ENCODE assay signal across 9 cellular contexts in the genomic region with DNA sequence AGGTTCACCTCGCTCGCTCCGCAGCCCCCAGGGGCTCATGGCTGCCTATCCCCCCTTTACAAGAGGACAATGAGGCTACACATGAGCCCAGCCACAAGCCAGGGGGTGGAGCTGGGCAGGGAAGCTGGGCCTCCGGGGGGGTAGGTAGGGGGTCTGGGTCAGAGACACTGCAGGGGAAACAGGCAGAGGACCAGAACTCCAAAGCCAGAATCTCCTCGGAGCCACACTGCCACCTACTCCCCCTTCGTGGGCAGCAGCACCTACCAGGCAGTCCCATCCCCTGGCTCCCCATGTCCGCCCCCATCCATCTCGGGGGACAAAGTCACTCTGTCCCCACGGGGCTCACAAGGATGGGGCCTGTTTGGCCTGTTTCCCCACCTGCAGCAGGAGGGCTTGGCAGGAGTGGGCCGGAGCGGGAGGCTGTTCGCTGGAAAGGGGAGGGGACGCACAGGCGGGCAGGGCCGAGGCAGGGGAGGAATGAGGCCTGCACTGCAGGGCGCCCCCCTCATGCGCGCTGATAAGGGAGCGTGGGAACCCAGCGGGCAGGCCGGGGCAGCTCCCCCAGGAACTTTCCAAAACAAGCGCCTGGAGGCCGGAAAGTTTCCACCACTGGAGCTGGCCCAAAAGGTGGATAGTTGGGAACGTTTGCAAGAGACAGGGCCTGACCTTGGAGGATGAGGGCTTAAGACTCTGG. TPM values are rescaled to one million over a fixed set of nuclear protein-coding genes. Genes with fewer than 3 reads are reported as not detected.
DNase-seq lines count a peak whose midpoint lies in the region; ATAC-seq, FAIRE-seq and TF ChIP-seq lines count a peak whose summit lies in the region.
"Had no signal": no experiment of that assay in that cellular context is flagged by ENCODE, and none has a peak within 500 bp of the region (broad histone marks: within the 10 kb centered on the region; RNA-seq: fewer than 3 reads in every experiment).

No MANE protein-coding gene starts in this region.

- H3K27me3 ChIP-seq in GM23248 (replicated peaks; ENCODE audit: insufficient read depth): no peaks in the 10 kb centered on the region
- peaks cover 0 to 23% (median 0%) of the 10 kb centered on the region in 7 donors for H3K27me3 ChIP-seq in heart right ventricle

- H3K9ac ChIP-seq in GM23248: no peak overlapping the region

- in situ Hi-C loops in GM23248 (cut with MboI): no loop called here

- no peaks in the 10 kb centered on the region for H3K4me1 ChIP-seq in GM23248 (ENCODE audit: insufficient read depth)
- H3K4me1 ChIP-seq in heart right ventricle: peaks cover 11 to 50% (median 30%) of the 10 kb centered on the region in 9 donors

- no peak for TF ChIP-seq CTCF in VCaP (conservative IDR thresholded peaks at IDR 0.05)
- TF ChIP-seq CTCF in heart right ventricle (IDR thresholded peaks at IDR 0.05): no peak

- no peak overlapping the region for H2AFZ ChIP-seq in GM23248

- H3K79me2 ChIP-seq in GM23248 (ENCODE audit: insufficient read depth): no peaks in the 10 kb centered on the region

- H3F3A ChIP-seq in GM23248 (ENCODE audit: insufficient read depth): peaks cover 23% of the 10 kb centered on the region

- H3K9me2 ChIP-seq in GM23248 (ENCODE audit: insufficient read depth): no peaks in the 10 kb centered on the region

- no peaks in the 10 kb centered on the region for H3K9me3 ChIP-seq in GM23248 (ENCODE audit: low read depth)
- H3K9me3 ChIP-seq in heart right ventricle: no peaks in the 10 kb centered on the region

- intact Hi-C loops in heart right ventricle (cut with DNase I): no loop called here
- intact Hi-C loops in sciatic nerve (cut with DNase I): no loop called here

- H3K4me3 ChIP-seq in GM23248: peak overlapping the region; percentile 61
- peak overlapping the region; percentile 52 to 81 (median 60) for H3K4me3 ChIP-seq in heart right ventricle

- H3K36me3 ChIP-seq in GM23248 (ENCODE audit: low read depth) (no peaks in the 10 kb centered on the region; the same call in 1 of the 2 replicates), heart right ventricle (peaks cover 0 to 27% (median 2%) of the 10 kb centered on the region in 9 donors)

- no peak overlapping the region for H3K4me2 ChIP-seq in GM23248 (ENCODE audit: unreplicated experiment)

- no peak for FAIRE-seq in GM19239 (lab: Jason Lieb, UNC)

- no peak overlapping the region for H3K27ac ChIP-seq in GM23248
- H3K27ac ChIP-seq in VCaP: peak overlapping the region; percentile 75
- peak overlapping the region; percentile 29 to 89 (median 80) for H3K27ac ChIP-seq in heart right ventricle

- peak; percentile 41 for DNase-seq in GM23248
- DNase-seq in heart right ventricle: peak; percentile 68 to 77
- no peak for DNase-seq in sciatic nerve (ENCODE audit: low spot score)
- DNase-seq in GM19239 (ENCODE audit: insufficient read length, low spot score): no peak
- no peak for DNase-seq in AG08396 (ENCODE audit: low spot score)
- no peak for DNase-seq in HK-2 (ENCODE audit: unreplicated experiment)

- no peaks in the 10 kb centered on the region for H4K20me1 ChIP-seq in GM23248 (ENCODE audit: insufficient read depth)

- 45 to 50% methylated on average over 24 of the region's 24 CpGs for WGBS in GM23248 (ENCODE audit: low coverage in 1 of 2, low lambda C conversion rate in 2 of 2, missing lambda C conversion rate in 2 of 2), 2 experiments
- WGBS in heart right ventricle, 2 donors: 12 to 15% methylated on average over 24 of the region's 24 CpGs

- ATAC-seq in heart right ventricle (peak; percentile 14 to 48 (median 29)), sciatic nerve (peak; percentile 39), HG02973 (IDR thresholded peaks at IDR 0.05; ENCODE audit: unreplicated experiment) (no peak)

RNA-seq across cellular contexts. Expression of a gene that starts 0.5 kb away (rescaled TPM):
- total RNA-seq in GM23248 (2014; rRNA removed; shearing (Covaris generic)): 5.5 and 8.9 TPM in 2 replicates
- polyA plus RNA-seq in GM23248 (2016; fragmentation: Nextera tagmentation; extraction: Ambion mirVana) (12.3 and 17.2 TPM in 2 replicates), heart right ventricle (100 to 1,000 TPM in 1 of 2 donors, 10 to 100 TPM in 1; 21.4 to 137 TPM)
- total RNA-seq in heart right ventricle (10 to 100 TPM; 12.6 to 40.7 (median 18.0) TPM), sciatic nerve (112 TPM)

RNA-seq across cellular contexts. Expression of a gene that starts 19.3 kb away (rescaled TPM):
- 156 and 169 TPM in 2 replicates for total RNA-seq in GM23248 (2014; rRNA removed; shearing (Covaris generic))
- 46.5 and 46.9 TPM in 2 replicates for polyA plus RNA-seq in GM23248 (2016; fragmentation: Nextera tagmentation; extraction: Ambion mirVana)
- total RNA-seq in heart right ventricle: 10 to 100 TPM; 17.6 to 47.1 (median 27.3) TPM
- polyA plus RNA-seq in heart right ventricle: 10 to 100 TPM; 41.3 to 51.6 TPM
- total RNA-seq in sciatic nerve: 82.5 TPM

RNA-seq across cellular contexts. Expression of a gene that starts 41.1 kb away (rescaled TPM):
- total RNA-seq in GM23248 (2014; rRNA removed; shearing (Covaris generic)): not detected in 2 replicates
- polyA plus RNA-seq in GM23248 (2016; fragmentation: Nextera tagmentation; extraction: Ambion mirVana) (not detected in 2 replicates), heart right ventricle (1 to 10 TPM; 1.1 to 2.2 TPM)
- total RNA-seq in heart right ventricle (10 to 100 TPM in 1 of 10 donors, 1 to 10 TPM in 7, under 1 TPM in 2; 0.57 to 13.3 (median 1.8) TPM), sciatic nerve (8.2 TPM)
- total RNA-seq: NCI-H460 had no signal

RNA-seq across cellular contexts. Expression of a gene that starts 52.5 kb away (rescaled TPM):
- 27.7 and 33.3 TPM in 2 replicates for total RNA-seq in GM23248 (2014; rRNA removed; shearing (Covaris generic))
- polyA plus RNA-seq in GM23248 (2016; fragmentation: Nextera tagmentation; extraction: Ambion mirVana): 32.7 and 36.0 TPM in 2 replicates
- total RNA-seq in heart right ventricle: 1 to 10 TPM in 4 of 10 donors, under 1 TPM in 6; 0.44 to 2.5 (median 0.79) TPM
- polyA plus RNA-seq in heart right ventricle: under 1 TPM; 0.44 to 0.62 TPM
- total RNA-seq in sciatic nerve: 8.3 TPM

Comparison
In these comparisons a context has a peak if more than half of its experiments do, and no peak if none do; other contexts are left out.
1. DNase-seq: peak in GM23248 (single experiment) and heart right ventricle (2 of 2); none in sciatic nerve (single experiment), GM19239 (single experiment), AG08396 (single experiment) and HK-2 (single experiment).